8 cellular contexts compared by ENCODE assay signal in the genomic region with DNA sequence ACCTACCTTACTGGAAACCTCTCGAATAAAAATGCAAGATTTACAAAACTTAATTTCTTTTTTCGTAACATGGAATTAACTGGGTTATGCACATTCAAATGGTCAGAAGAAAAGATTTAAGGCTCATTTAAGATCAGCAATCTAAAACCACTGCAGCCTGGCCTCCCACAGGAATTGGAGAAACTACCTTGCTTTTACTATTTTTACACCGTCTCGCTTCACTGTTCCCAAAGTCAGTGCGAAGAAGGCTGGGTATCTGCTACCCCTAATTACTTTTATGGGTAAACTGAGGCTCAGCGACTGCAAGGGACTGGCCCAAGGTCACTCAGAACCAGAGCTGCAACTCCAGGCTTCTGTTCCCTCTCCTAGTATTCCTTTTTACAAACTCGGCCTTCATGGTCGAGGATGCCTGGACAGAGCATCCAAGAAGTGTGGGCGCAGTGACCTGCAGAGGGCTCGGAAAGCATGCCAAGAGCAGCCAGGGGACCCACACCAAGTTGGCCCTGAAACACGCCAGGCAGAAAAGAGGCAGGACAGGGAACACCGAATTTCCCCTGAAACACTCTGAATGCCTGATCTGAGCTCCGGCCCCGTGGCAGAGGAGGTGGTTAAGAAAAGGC. TPM values are rescaled to one million over a fixed set of nuclear protein-coding genes. Genes with fewer than 3 reads are reported as not detected.
DNase-seq lines count a peak whose midpoint lies in the region; ATAC-seq and TF ChIP-seq lines count a peak whose summit lies in the region.

No MANE protein-coding gene starts in this region.

- H3K4me1 ChIP-seq in DOHH2 (ENCODE audit: control insufficient read depth, low read length) = peaks cover 47% of the 10 kb centered on the region
- H3K4me1 ChIP-seq in SJCRH30 = peaks cover 7% of the 10 kb centered on the region
- no peaks in the 10 kb centered on the region for H3K4me1 ChIP-seq in endodermal cell (ENCODE audit: control insufficient read depth, insufficient read depth, low read length)

- no peaks in the 10 kb centered on the region for H3K9me2 ChIP-seq in DOHH2 (replicated peaks; ENCODE audit: control insufficient read depth, low read length)

- H3K9me3 Mint-ChIP-seq in endodermal cell = peaks cover 4% of the 10 kb centered on the region
- H3K9me3 Mint-ChIP-seq in naive B cell = peaks cover 0 to 4% (median 1%) of the 10 kb centered on the region in 7 donors

- DNase-seq in HEK293T (ENCODE audit: extremely low spot score) (no peak), SJCRH30 (peak in 1 of 2 experiments; percentile 46), endodermal cell (no peak), naive B cell (peak; percentile 1), CD1c-positive myeloid dendritic cell (ENCODE audit: extremely low spot score) (no peak), UCSD-AML1 (lab: John Stamatoyannopoulos, UW; ENCODE audit: unreplicated experiment) (no peak)
- DNase-seq in effector CD8-positive, alpha-beta T cell (lab: John Stamatoyannopoulos, UW) = no peak

- peak overlapping the region; percentile 85 for H3K4me3 Mint-ChIP-seq in endodermal cell
- H3K4me3 Mint-ChIP-seq in naive B cell = peak overlapping the region; percentile 85 to 96 (median 90)

- 0 out of 2 replicates have a peak, but pooled peaks cover 2% of the 10 kb centered on the region for H3F3A ChIP-seq in DOHH2 (ENCODE audit: control insufficient read depth, insufficient read depth)

- H3K79me2 ChIP-seq in DOHH2 (ENCODE audit: control insufficient read depth, low read length) = peaks cover 72% of the 10 kb centered on the region

- no peak for ATAC-seq in naive B cell (ENCODE audit: low read depth in 2 of 2)

- H3K27me3 Mint-ChIP-seq in endodermal cell (ENCODE audit: insufficient read depth) (peaks cover 3% of the 10 kb centered on the region), naive B cell (no peaks in the 10 kb centered on the region)

- peaks cover 18% of the 10 kb centered on the region for H3K4me1 Mint-ChIP-seq in endodermal cell
- peaks cover 36 to 56% (median 53%) of the 10 kb centered on the region in 3 donors for H3K4me1 Mint-ChIP-seq in naive B cell

- H3K4me3 ChIP-seq in DOHH2 (ENCODE audit: low read length) (peak overlapping the region; percentile 89), SJCRH30 (peak overlapping the region; percentile 87), endodermal cell (ENCODE audit: low read length) (peak overlapping the region; percentile 92)

- H3K27me3 ChIP-seq in DOHH2 (ENCODE audit: control insufficient read depth, low read length) (no peaks in the 10 kb centered on the region), SJCRH30 (no peaks in the 10 kb centered on the region), endodermal cell (ENCODE audit: control insufficient read depth, insufficient read depth, low read length, poor library complexity, severe bottlenecking) (no peaks in the 10 kb centered on the region)

- H3K4me2 ChIP-seq in DOHH2 (ENCODE audit: low read length) = peak overlapping the region; percentile 80

- H3K27ac ChIP-seq in DOHH2 (ENCODE audit: low read depth, low read length) (peak overlapping the region; percentile 69), SJCRH30 (peak overlapping the region; percentile 77), endodermal cell (ENCODE audit: low read depth, low read length) (peak overlapping the region; percentile 96)

- POLR2A ChIA-PET in HEK293T (lab: Yijun Ruan, JAX) = interaction anchor here (1.4 to 3.2 kb wide), 3 partner anchors 43 to 554 kb away, joined by 4 to 32 read pairs (median 6); a partner anchor contains a TSS

- 8 to 9% methylated on average over 11 to 14 of the region's 14 CpGs for WGBS in endodermal cell (ENCODE audit: insufficient coverage in 1 of 2, insufficient read length in 1 of 2), 2 experiments

- peak overlapping the region; percentile 78 for H3K9ac ChIP-seq in endodermal cell (ENCODE audit: extremely low read depth, low read length, poor library complexity, severe bottlenecking)

- H3K36me3 ChIP-seq in DOHH2 (ENCODE audit: control insufficient read depth, low read length) (peaks cover 54% of the 10 kb centered on the region), SJCRH30 (peaks cover 33% of the 10 kb centered on the region), endodermal cell (ENCODE audit: control insufficient read depth, insufficient read depth, low read length) (peaks cover 34% of the 10 kb centered on the region)

- H3K36me3 Mint-ChIP-seq in endodermal cell (ENCODE audit: low read depth) (peaks cover 39% of the 10 kb centered on the region), naive B cell (peaks cover 19 to 37% of the 10 kb centered on the region in 2 donors)

- H4K20me1 ChIP-seq in DOHH2 (ENCODE audit: control insufficient read depth, insufficient read depth, low read depth, low read length) = peaks cover 32% of the 10 kb centered on the region

- H3K9me3 ChIP-seq in DOHH2 (ENCODE audit: control insufficient read depth, insufficient read depth, low read length) (no peaks in the 10 kb centered on the region), SJCRH30 (replicated peaks) (no peaks in the 10 kb centered on the region), endodermal cell (ENCODE audit: control insufficient read depth, low read length) (peaks cover 14% of the 10 kb centered on the region)

- no peak for TF ChIP-seq CTCF in DOHH2 (IDR thresholded peaks at IDR 0.05; ENCODE audit: low read depth, low read length, poor library complexity, severe bottlenecking)
- TF ChIP-seq CTCF in endodermal cell (conservative IDR thresholded peaks at IDR 0.05) = peak; percentile 22

- H3K27ac Mint-ChIP-seq in endodermal cell (peak overlapping the region; percentile 96), naive B cell (peak overlapping the region; percentile 46 to 100 (median 90))

- CTCF ChIA-PET in HEK293T (lab: Yijun Ruan, JAX) = no interaction called here

TF ChIP-seq in HEK293T, 16 proteins besides CTCF, POLR2A, EP300 and RAD21:
- TF ChIP-seq FOXM1 (IDR thresholded peaks at IDR 0.05; ENCODE audit: borderline replicate concordance) (no peak), SUZ12 (IDR thresholded peaks at IDR 0.05) (no peak), FOXK2 (IDR thresholded peaks at IDR 0.05) (no peak), NFRKB (IDR thresholded peaks at IDR 0.05) (no peak), SP1 (IDR thresholded peaks at IDR 0.05) (no peak), L3MBTL2 (conservative IDR thresholded peaks at IDR 0.05) (0 out of 2 replicates have a peak, but pooled peaks have one; percentile 11)

RNA-seq across cellular contexts. Expression of a gene that starts 0.9 kb away (rescaled TPM):
- 67.5 and 81.7 TPM in 2 replicates for total RNA-seq in SJCRH30 (2014; rRNA removed; shearing (Covaris generic))
- 10 to 100 TPM; 78.3 to 93.9 TPM for total RNA-seq in endodermal cell
- polyA plus RNA-seq in endodermal cell (2013, experiment 1 of 2) = 81.8 TPM
- polyA plus RNA-seq in endodermal cell (2013, experiment 2 of 2) = 76.3 TPM
- polyA plus RNA-seq in naive B cell (ENCODE audit: low read depth in 6 of 6) = 10 to 100 TPM in 2 of 6 donors, 1 to 10 TPM in 4; 4.9 to 15.5 (median 8.8) TPM

RNA-seq across cellular contexts. Expression of a gene that starts 42.8 kb away (rescaled TPM):
- 8.9 and 9.7 TPM in 2 replicates for total RNA-seq in SJCRH30 (2014; rRNA removed; shearing (Covaris generic))
- total RNA-seq in endodermal cell = 10 to 100 TPM in 1 of 2 donors, 1 to 10 TPM in 1; 6.0 to 12.2 TPM
- polyA plus RNA-seq in endodermal cell (2013, experiment 1 of 2) = 9.3 TPM
- polyA plus RNA-seq in endodermal cell (2013, experiment 2 of 2) = 12.0 TPM
- polyA plus RNA-seq in naive B cell (ENCODE audit: low read depth in 6 of 6) = 1 to 10 TPM in 5 of 6 donors, not detected in 1; 1.2 to 1.9 (median 1.6) TPM
